In the genomic region with DNA sequence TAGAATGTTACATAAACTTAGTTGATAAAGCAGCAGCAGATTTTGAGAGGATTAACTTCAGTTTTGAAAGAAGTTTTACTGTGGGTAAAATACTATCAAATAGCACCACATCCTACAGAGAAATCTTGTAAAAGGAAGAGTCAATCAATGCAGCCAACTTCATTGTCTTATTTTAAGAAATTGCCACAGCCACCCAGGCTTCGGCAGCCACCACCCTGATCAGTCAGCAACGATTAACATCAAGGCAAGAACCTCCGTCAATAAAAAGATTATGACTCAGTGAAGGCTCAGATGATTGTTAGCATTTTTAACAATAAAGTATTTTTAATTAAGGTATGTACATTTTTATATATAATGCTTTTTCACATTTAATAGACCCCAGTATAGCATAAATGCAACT, we compare ENCODE assay signal across 3 cellular contexts.
"Had no signal": no experiment of that assay in that cellular context is flagged by ENCODE, and none has a peak within 500 bp of the region (broad histone marks: within the 10 kb centered on the region; RNA-seq: fewer than 3 reads in every experiment).

No MANE protein-coding gene starts in this region.

- H3K4me3 ChIP-seq: GM12878 had no signal

- ATAC-seq: GM12878 had no signal

- DNase-seq: GDM1, GF-D8 had no signal
